In genomic region chr2:209998596-209998995, GRCh38 we compare ENCODE assay signal across 33 cellular contexts.
"Had no signal": no experiment of that assay in that cellular context is flagged by ENCODE, and none has a peak within 500 bp of the region (broad histone marks: within the 10 kb centered on the region; RNA-seq: fewer than 3 reads in every experiment).

No MANE protein-coding gene starts in this region.

- H3K27me3 ChIP-seq: brain microvascular endothelial cell, cardiac muscle cell, MG63, SJCRH30 had no signal

- H3K4me3 ChIP-seq: cardiac muscle cell, MG63, SJCRH30, SK-N-MC had no signal

- ATAC-seq: activated CD8-positive, alpha-beta memory T cell treated with anti-CD3 and anti-CD28 coated beads, Interleukin-2, amount 10 ng/mL, durations not matched to agents 7 days and 5 days; Panc1 had no signal

- H3K9me3 ChIP-seq: MG63, SJCRH30 had no signal

- H3K36me3 ChIP-seq: brain microvascular endothelial cell, cardiac muscle cell, MG63, SJCRH30 had no signal

- H3K27ac ChIP-seq: brain microvascular endothelial cell, cardiac muscle cell, SJCRH30, SK-N-MC, VCaP had no signal

- DNase-seq: activated B cell treated with CpG ODN at 0.5 μM for 24 hours; activated CD4-positive, alpha-beta memory T cell treated with anti-CD3 and anti-CD28 coated beads, Interleukin-2, amount 10 ng/mL, durations not matched to agents 7 days and 5 days; activated CD4-positive, alpha-beta T cell treated with anti-CD3 and anti-CD28 coated beads for 4 hours; activated CD4-positive, CD25-positive, alpha-beta regulatory T cell treated with anti-CD3 and anti-CD28 coated beads, Interleukin-2, amount 50 U/mL, for 72 hours; activated CD8-positive, alpha-beta memory T cell treated with anti-CD3 and anti-CD28 coated beads for 24 hours; activated CD8-positive, alpha-beta memory T cell treated with anti-CD3 and anti-CD28 coated beads, Interleukin-2, amount 10 ng/mL, durations not matched to agents 7 days and 5 days; activated CD8-positive, alpha-beta memory T cell treated with anti-CD3 and anti-CD28 coated beads, Interleukin-2, amount 50 U/mL, for 48 hours; activated effector memory CD4-positive, alpha-beta T cell treated with Interleukin-2 at 50 U/mL for 16 hours; activated naive CD4-positive, alpha-beta T cell treated with anti-CD3 and anti-CD28 coated beads, Interleukin-2, amount 10 ng/mL, durations not matched to agents 7 days and 5 days; activated naive CD8-positive, alpha-beta T cell treated with anti-CD3 and anti-CD28 coated beads for 36 hours; activated T-cell treated with anti-CD3 and anti-CD28 coated beads, Interleukin-2, amount 50 U/mL, for 48 hours; amniotic stem cell; aorta; brain microvascular endothelial cell; MG63; NCI-H1048; NCI-H1105 treated with DMSO at 0.1 percent for 48 hours; NCI-H1436; NCI-H1694; NCI-H1930; NCI-H2081 treated with DMSO at 0.1 percent for 48 hours; NCI-H226; NCI-H446 treated with DMSO at 0.1 percent for 48 hours; NCI-H524; NCI-H69; NCI-H82; SHP77; SJCRH30; T1000 had no signal
